Comparison of ENCODE assay signal across 7 cellular contexts in genomic region chr11:13343931-13344717, GRCh38.
A peak's percentile ranks its signal among the peaks of the same experiment; 100 is the strongest.
DNase-seq lines count a peak whose midpoint lies in the region; ATAC-seq and TF ChIP-seq lines count a peak whose summit lies in the region.

No MANE protein-coding gene starts in this region.

- POLR2A ChIA-PET in activated CD4-positive, alpha-beta T cell treated with anti-CD3 and anti-CD28 coated beads for 36 hours (lab: Charles Lee) = no interaction called here

- H3K4me3 Mint-ChIP-seq in activated CD4-positive, alpha-beta T cell treated with anti-CD3 and anti-CD28 coated beads for 36 hours = no peak overlapping the region

- peak overlapping the region; percentile 49 for H3K27ac Mint-ChIP-seq in activated CD4-positive, alpha-beta T cell treated with anti-CD3 and anti-CD28 coated beads for 36 hours

- peaks cover 37% of the 10 kb centered on the region for H3K4me1 Mint-ChIP-seq in activated CD4-positive, alpha-beta T cell treated with anti-CD3 and anti-CD28 coated beads for 36 hours

- WGBS in right lobe of liver (ENCODE audit: insufficient coverage, low coverage, low lambda C conversion rate, missing lambda C conversion rate) = 59% methylated on average over 9 of the region's 10 CpGs

- no peak for TF ChIP-seq POLR2A in right lobe of liver (IDR thresholded peaks at IDR 0.05)

- no peaks in the 10 kb centered on the region for H3K27me3 ChIP-seq in right lobe of liver

- TF ChIP-seq CTCF in choroid plexus epithelial cell (conservative IDR thresholded peaks at IDR 0.05; ENCODE audit: low read depth, low read length) (peak; percentile 90), right lobe of liver (IDR thresholded peaks at IDR 0.05) (peak; percentile 75 to 78 (median 78))

- peak; percentile 63 for DNase-seq in NCI-H345 (lab: John Stamatoyannopoulos, UW)
- DNase-seq in activated CD4-positive, alpha-beta T cell treated with anti-CD3 and anti-CD28 coated beads for 36 hours = peak; percentile 84
- peak; percentile 87 for DNase-seq in choroid plexus epithelial cell (ENCODE audit: low read depth)
- peak in 2 of 3 donors; percentile 36 to 69 for DNase-seq in right lobe of liver
- DNase-seq in stimulated activated CD8-positive, alpha-beta memory T cell treated with anti-CD3 and anti-CD28 coated beads, Interleukin-12 subunit alpha, Interleukin-12 subunit beta, amount 100 ng/mL, for 1 hour (ENCODE audit: low read depth) = peak; percentile 54

- H3K4me1 ChIP-seq in right lobe of liver = peaks cover 0 to 29% (median 13%) of the 10 kb centered on the region in 4 donors

- no peaks in the 10 kb centered on the region for H3K9me3 ChIP-seq in right lobe of liver

- no peak overlapping the region for H3K27ac ChIP-seq in right lobe of liver

- no peak overlapping the region for H3K4me3 ChIP-seq in choroid plexus epithelial cell (ENCODE audit: low read depth, low read length)
- no peak overlapping the region for H3K4me3 ChIP-seq in right lobe of liver

- H3K27me3 Mint-ChIP-seq in activated CD4-positive, alpha-beta T cell treated with anti-CD3 and anti-CD28 coated beads for 36 hours = no peaks in the 10 kb centered on the region

- no peaks in the 10 kb centered on the region for H3K36me3 Mint-ChIP-seq in activated CD4-positive, alpha-beta T cell treated with anti-CD3 and anti-CD28 coated beads for 36 hours (ENCODE audit: low read depth)

- H3K36me3 ChIP-seq in right lobe of liver = no peaks in the 10 kb centered on the region

- intact Hi-C loops in activated CD4-positive, alpha-beta T cell treated with anti-CD3 and anti-CD28 coated beads for 36 hours (cut with DNase I, micrococcal nuclease) = loop anchor here (1.0 to 2.0 kb wide), 6 partner anchors 93 to 380 kb away; no protein-coding TSS in a partner anchor
- intact Hi-C loops in right lobe of liver (cut with DNase I) = loop anchor here (5.0 kb wide), 2 partner anchors 132 to 137 kb away; no protein-coding TSS in a partner anchor

- ATAC-seq in GM18498 (IDR thresholded peaks at IDR 0.05; ENCODE audit: unreplicated experiment) = peak; percentile 44
- ATAC-seq in HG03045 (IDR thresholded peaks at IDR 0.05; ENCODE audit: unreplicated experiment) = peak; percentile 46
- ATAC-seq in activated CD4-positive, alpha-beta T cell treated with anti-CD3 and anti-CD28 coated beads for 36 hours = peak; percentile 70
- ATAC-seq in right lobe of liver = peak; percentile 51 to 66 (median 58)

- CTCF ChIA-PET in activated CD4-positive, alpha-beta T cell treated with anti-CD3 and anti-CD28 coated beads for 36 hours (lab: Charles Lee) = interaction anchor here (0.7 to 3.0 kb wide), 30 partner anchors 9 to 381 kb away, joined by 3 to 18 read pairs (median 4); no protein-coding TSS in a partner anchor

- H3K9me3 Mint-ChIP-seq in activated CD4-positive, alpha-beta T cell treated with anti-CD3 and anti-CD28 coated beads for 36 hours (ENCODE audit: low read depth) = no peaks in the 10 kb centered on the region
